In genomic region chr2:213232649-213233437, GRCh38 we compare ENCODE assay signal across 9 cellular contexts. TPM values are rescaled to one million over a fixed set of nuclear protein-coding genes. Genes with fewer than 3 reads are reported as not detected.
A peak's percentile ranks its signal among the peaks of the same experiment; 100 is the strongest.
DNase-seq lines count a peak whose midpoint lies in the region; ATAC-seq, FAIRE-seq and TF ChIP-seq lines count a peak whose summit lies in the region.
"Had no signal": no experiment of that assay in that cellular context is flagged by ENCODE, and none has a peak within 500 bp of the region (broad histone marks: within the 10 kb centered on the region; RNA-seq: fewer than 3 reads in every experiment).

No MANE protein-coding gene starts in this region.

- H4K91ac ChIP-seq in neuronal stem cell (ENCODE audit: low read depth, low read length, poor library complexity): no peak overlapping the region

- no CpG with 5 or more reads among the region's 8 CpGs for WGBS in neuronal stem cell (ENCODE audit: extremely low coverage in 2 of 2, insufficient read length in 2 of 2, insufficient replicate concordance in 1 of 2), 2 donors
- 29 to 75% methylated on average over 8 of the region's 8 CpGs for WGBS in esophagus squamous epithelium, 2 donors

- no peak overlapping the region for H2BK120ac ChIP-seq in neuronal stem cell (ENCODE audit: low read depth, low read length)

- H4K8ac ChIP-seq in neuronal stem cell (ENCODE audit: low read depth, low read length): no peak overlapping the region

- no peak for TF ChIP-seq CTCF in esophagus squamous epithelium (IDR thresholded peaks at IDR 0.05)

- ATAC-seq in GM21723 (IDR thresholded peaks at IDR 0.05; ENCODE audit: unreplicated experiment): peak; percentile 96

- H3K9me3 ChIP-seq in KOPT-K1 (ENCODE audit: insufficient read depth, low read length, poor library complexity, severe bottlenecking) (no peaks in the 10 kb centered on the region), neuronal stem cell (replicated peaks in 1 of 2; ENCODE audit: control insufficient read depth in 2 of 2, insufficient read depth in 1 of 2, low read depth in 1 of 2, low read length in 2 of 2) (no peaks in the 10 kb centered on the region), esophagus squamous epithelium (no peaks in the 10 kb centered on the region)

- H3K36me3 ChIP-seq in KOPT-K1 (ENCODE audit: insufficient read depth, low read length) (no peaks in the 10 kb centered on the region), neuronal stem cell (replicated peaks in 1 of 2; ENCODE audit: control insufficient read depth in 2 of 2, insufficient read depth in 2 of 2, low read length in 2 of 2) (no peaks in the 10 kb centered on the region), esophagus squamous epithelium (no peaks in the 10 kb centered on the region)

- no peak overlapping the region for H3K14ac ChIP-seq in neuronal stem cell (ENCODE audit: low read length)

- H3K4me3 ChIP-seq in neuronal stem cell (ENCODE audit: low read length in 2 of 2): no peak overlapping the region
- H3K4me3 ChIP-seq in esophagus squamous epithelium: no peak overlapping the region
- H3K4me3 ChIP-seq: lung had no signal

- no peaks in the 10 kb centered on the region for H3K27me3 ChIP-seq in neuronal stem cell (ENCODE audit: control insufficient read depth in 3 of 3, insufficient read depth in 3 of 3, low read depth in 1 of 3, low read length in 3 of 3)
- no peaks in the 10 kb centered on the region for H3K27me3 ChIP-seq in esophagus squamous epithelium

- H2BK15ac ChIP-seq in neuronal stem cell (ENCODE audit: low read length): no peak overlapping the region

- H3K79me1 ChIP-seq in neuronal stem cell (ENCODE audit: low read depth, low read length): no peaks in the 10 kb centered on the region

- no peak overlapping the region for H2AK5ac ChIP-seq in neuronal stem cell (ENCODE audit: low read depth, low read length)

- H3K27ac ChIP-seq in KOPT-K1 (ENCODE audit: low read depth, low read length, poor library complexity, severe bottlenecking): peak overlapping the region; percentile 98
- H3K27ac ChIP-seq in neuronal stem cell (replicated peaks; ENCODE audit: low read length): peak overlapping the region; percentile 91
- H3K27ac ChIP-seq in esophagus squamous epithelium: no peak overlapping the region

- H3K18ac ChIP-seq in neuronal stem cell (ENCODE audit: low read length): no peak overlapping the region

- no peak overlapping the region for H2BK5ac ChIP-seq in neuronal stem cell (ENCODE audit: low read length)

- H3K4me1 ChIP-seq in neuronal stem cell (ENCODE audit: control insufficient read depth in 2 of 2, insufficient read depth in 1 of 2, low read depth in 1 of 2, low read length in 2 of 2) (peaks cover 6 to 31% of the 10 kb centered on the region in 2 donors), esophagus squamous epithelium (peaks cover 0 to 3% (median 0%) of the 10 kb centered on the region in 3 donors)

- H3K4me2 ChIP-seq in neuronal stem cell (ENCODE audit: insufficient read depth, low read length, poor library complexity, severe bottlenecking): peak overlapping the region; percentile 31

- no peak overlapping the region for H3K23ac ChIP-seq in neuronal stem cell (ENCODE audit: low read depth, low read length, poor library complexity)

- H2AFZ ChIP-seq in neuronal stem cell (ENCODE audit: low read length): peak overlapping the region; percentile 75

- no peak overlapping the region for H3K9ac ChIP-seq in neuronal stem cell (ENCODE audit: low read depth, low read length, poor library complexity)

- no peak for DNase-seq in GM12892 (ENCODE audit: insufficient read length)
- DNase-seq in activated T-cell treated with anti-CD3 and anti-CD28 coated beads, Interleukin-2, amount 50 U/mL, for 48 hours: peak; percentile 29 to 32
- DNase-seq in neuronal stem cell (ENCODE audit: low spot score): peak; percentile 48
- no peak for DNase-seq in esophagus squamous epithelium (lab: John Stamatoyannopoulos, UW)
- DNase-seq in AG08396 (ENCODE audit: low spot score): no peak
- DNase-seq in Ammon's horn (ENCODE audit: low spot score): no peak

- no peak overlapping the region for H3K4ac ChIP-seq in neuronal stem cell (ENCODE audit: low read length)

- TF ChIP-seq POLR2A in GM12892 (IDR thresholded peaks at IDR 0.05; ENCODE audit: low read depth, low read length): peak; percentile 42
- no peak for TF ChIP-seq POLR2A in esophagus squamous epithelium (IDR thresholded peaks at IDR 0.05)

- peak; percentile 98 for FAIRE-seq in GM12892 (lab: Jason Lieb, UNC)

- intact Hi-C loops in esophagus squamous epithelium (cut with DNase I): no loop called here

- H2BK12ac ChIP-seq in neuronal stem cell (ENCODE audit: low read length): no peak overlapping the region

RNA-seq across cellular contexts. Expression of gene SPAG16, which starts 51.4 kb away (rescaled TPM):
- polyA plus RNA-seq in GM12892 (2012; ENCODE audit: missing spikeins): 15.7 TPM
- 49.9 TPM for polyA plus RNA-seq in neuronal stem cell (2013, experiment 1 of 2)
- 50.5 TPM for polyA plus RNA-seq in neuronal stem cell (2013, experiment 2 of 2)
- 10 to 100 TPM; 14.1 to 43.1 (median 30.2) TPM for total RNA-seq in esophagus squamous epithelium

Comparison
In these comparisons a context has a peak if more than half of its experiments do, and no peak if none do; other contexts are left out.
1. DNase-seq: peak in activated T-cell treated with anti-CD3 and anti-CD28 coated beads, Interleukin-2, amount 50 U/mL, for 48 hours (2 of 2) and neuronal stem cell (single experiment); none in GM12892 (single experiment), esophagus squamous epithelium (single experiment), AG08396 (single experiment) and Ammon's horn (single experiment).
2. H3K27ac ChIP-seq: peak in KOPT-K1 (single experiment) and neuronal stem cell (single experiment); none in esophagus squamous epithelium (0 of 4).